In genomic region chr10:119441151-119441821, GRCh38 we compare ENCODE assay signal across 14 cellular contexts.
DNase-seq lines count a peak whose midpoint lies in the region; ATAC-seq and TF ChIP-seq lines count a peak whose summit lies in the region.
"Had no signal": no experiment of that assay in that cellular context is flagged by ENCODE, and none has a peak within 500 bp of the region (broad histone marks: within the 10 kb centered on the region; RNA-seq: fewer than 3 reads in every experiment).

No MANE protein-coding gene starts in this region.

- H3K27me3 ChIP-seq in adrenal gland (no peaks in the 10 kb centered on the region), rectal smooth muscle tissue (ENCODE audit: control insufficient read depth, insufficient read depth, low read length) (no peaks in the 10 kb centered on the region), SJCRH30 (no peaks in the 10 kb centered on the region)
- H3K27me3 ChIP-seq: foreskin keratinocyte had no signal

- H3K9ac ChIP-seq in rectal smooth muscle tissue (ENCODE audit: low read length), result no peak overlapping the region

- H3K4me1 ChIP-seq in adrenal gland (replicated peaks in 1 of 2) (no peaks in the 10 kb centered on the region), rectal smooth muscle tissue (ENCODE audit: control insufficient read depth, insufficient read depth, low read length) (peaks cover 3% of the 10 kb centered on the region), SJCRH30 (peaks cover 21% of the 10 kb centered on the region)
- H3K4me1 ChIP-seq: foreskin keratinocyte had no signal

- WGBS in adrenal gland, 4 donors, result 55 to 69% (median 60%) methylated on average over 6 to 18 of the region's 18 CpGs

- H3K4me3 ChIP-seq in adrenal gland, result no peak overlapping the region
- H3K4me3 ChIP-seq in rectal smooth muscle tissue (ENCODE audit: low read length), result no peak overlapping the region
- no peak overlapping the region for H3K4me3 ChIP-seq in SJCRH30

- H3K27ac ChIP-seq in adrenal gland (peak overlapping the region in 3 of 5 donors; percentile 53 to 81 (median 64)), rectal smooth muscle tissue (ENCODE audit: low read depth, low read length) (peak overlapping the region; percentile 51), SJCRH30 (no peak overlapping the region)
- H3K27ac ChIP-seq: C4-2B, foreskin keratinocyte had no signal

- no peak for TF ChIP-seq CTCF in AG09319 (IDR thresholded peaks at IDR 0.05; ENCODE audit: low read depth, low read length)
- TF ChIP-seq CTCF in adrenal gland (IDR thresholded peaks at IDR 0.05), result no peak
- TF ChIP-seq CTCF in GM13976 (IDR thresholded peaks at IDR 0.05; ENCODE audit: borderline replicate concordance, control extremely low read depth, extremely low read depth, insufficient read depth, missing control alignments), result no peak

- no peak for TF ChIP-seq POLR2A in adrenal gland (IDR thresholded peaks at IDR 0.05)

- in situ Hi-C loops in GM13976 (cut with MboI; ENCODE audit: low sequenced_read_pairs, unreplicated experiment), result loop anchor here (25.0 kb wide), 1 partner anchor 879 kb away; no protein-coding TSS in a partner anchor

- H3K9me3 ChIP-seq in adrenal gland (replicated peaks in 1 of 3), result no peaks in the 10 kb centered on the region
- H3K9me3 ChIP-seq in SJCRH30 (replicated peaks), result no peaks in the 10 kb centered on the region

- peaks cover 0 to 14% of the 10 kb centered on the region in 2 donors for H3K36me3 ChIP-seq in adrenal gland (replicated peaks in 1 of 2)
- H3K36me3 ChIP-seq in rectal smooth muscle tissue (ENCODE audit: control insufficient read depth, insufficient read depth, low read length), result peaks cover 11% of the 10 kb centered on the region
- H3K36me3 ChIP-seq in SJCRH30, result no peaks in the 10 kb centered on the region

- ATAC-seq in Right ventricle myocardium superior (ENCODE audit: poor library complexity), result peak; percentile 79
- ATAC-seq: activated naive CD4-positive, alpha-beta T cell treated with anti-CD3 and anti-CD28 coated beads, Interleukin-2, amount 50 U/mL, for 72 hours; foreskin keratinocyte had no signal

- intact Hi-C loops in adrenal gland (cut with DNase I) (loop anchor here in 1 of 2 donors (5.0 kb wide), 1 partner anchor 239 kb away; no protein-coding TSS in a partner anchor), Right ventricle myocardium superior (cut with DNase I) (no loop called here)

- DNase-seq in AG09319 (ENCODE audit: extremely low read depth, low read depth) (peak; percentile 88), adrenal gland (peak in 1 of 7 donors; percentile 62), Right ventricle myocardium superior (peak; percentile 55), SJCRH30 (no peak), GM13976 (ENCODE audit: low spot score) (no peak), CD1c-positive myeloid dendritic cell (ENCODE audit: extremely low spot score) (no peak)
- no peak for DNase-seq in activated effector memory CD4-positive, alpha-beta T cell treated with anti-CD3 and anti-CD28 coated beads, Interleukin-2, amount 50 U/mL, for 16 hours
- DNase-seq: activated CD4-positive, alpha-beta T cell treated with anti-CD3 and anti-CD28 coated beads for 48 hours; MV-4-11; RPMI8226 had no signal

Comparison
In these comparisons a context has a peak if more than half of its experiments do, and no peak if none do; other contexts are left out.
1. DNase-seq: peak in AG09319 (single experiment) and Right ventricle myocardium superior (single experiment); none in SJCRH30 (0 of 2), activated effector memory CD4-positive, alpha-beta T cell treated with anti-CD3 and anti-CD28 coated beads, Interleukin-2, amount 50 U/mL, for 16 hours (single experiment), GM13976 (single experiment) and CD1c-positive myeloid dendritic cell (single experiment).